In the genomic region with DNA sequence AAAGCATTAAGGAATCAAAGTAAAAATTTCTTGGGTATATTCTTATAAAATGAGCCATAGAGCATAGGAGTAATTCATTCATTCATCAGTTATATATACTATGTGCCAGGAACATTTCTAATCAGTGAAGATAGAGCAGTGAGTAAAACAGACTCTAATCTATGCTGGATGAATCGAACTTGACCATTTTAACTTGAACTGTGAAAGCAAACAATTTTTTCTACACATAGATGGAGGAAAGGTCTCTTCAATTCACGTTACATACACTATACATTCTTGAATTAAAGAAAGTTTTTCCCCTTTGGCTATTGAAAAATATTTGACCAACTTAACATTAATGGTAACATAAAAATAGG, we compare ENCODE assay signal across 8 cellular contexts. TPM values are rescaled to one million over a fixed set of nuclear protein-coding genes. Genes with fewer than 3 reads are reported as not detected.
A peak's percentile ranks its signal among the peaks of the same experiment; 100 is the strongest.
DNase-seq lines count a peak whose midpoint lies in the region; ATAC-seq and TF ChIP-seq lines count a peak whose summit lies in the region.

No MANE protein-coding gene starts in this region.

- intact Hi-C loops in Panc1 (cut with micrococcal nuclease; ENCODE audit: unreplicated experiment): no loop called here

- no peaks in the 10 kb centered on the region for H3K36me3 ChIP-seq in GM06990 (ENCODE audit: control insufficient read depth, insufficient read depth, low read length)
- no peaks in the 10 kb centered on the region; the same call in 1 of the 2 replicates for H3K36me3 ChIP-seq in Panc1 (ENCODE audit: control insufficient read depth, insufficient read depth, low read length)

- H3K9me3 Mint-ChIP-seq in progenitor cell of endocrine pancreas (ENCODE audit: low read depth): no peaks in the 10 kb centered on the region

- H3K36me3 Mint-ChIP-seq in progenitor cell of endocrine pancreas (ENCODE audit: insufficient read depth): no peaks in the 10 kb centered on the region

- POLR2A ChIA-PET in Panc1 (lab: Charles Lee): no interaction called here

- peak overlapping the region; percentile 8 for H3K27ac Mint-ChIP-seq in progenitor cell of endocrine pancreas

- no peak for DNase-seq in GM06990 (ENCODE audit: extremely low read depth, insufficient read length)
- no peak for DNase-seq in Panc1 (ENCODE audit: low read depth, low spot score)
- no peak for DNase-seq in epithelial cell of proximal tubule (ENCODE audit: low read depth)
- DNase-seq in progenitor cell of endocrine pancreas (ENCODE audit: low spot score, unreplicated experiment): no peak
- DNase-seq in NCI-H1436 (lab: John Stamatoyannopoulos, UW): no peak
- DNase-seq in iPS-NIHi11 (ENCODE audit: low spot score): no peak

- peak overlapping the region; percentile 84 for H3K4me3 Mint-ChIP-seq in progenitor cell of endocrine pancreas (ENCODE audit: low read depth)

- H3K4me1 ChIP-seq in Panc1 (ENCODE audit: control insufficient read depth, insufficient read depth, low read length): peaks cover 33% of the 10 kb centered on the region

- H3K27me3 ChIP-seq in GM06990 (replicated peaks; ENCODE audit: control insufficient read depth, insufficient read depth, low read length) (no peaks in the 10 kb centered on the region), Panc1 (ENCODE audit: control insufficient read depth, insufficient read depth, low read length) (no peaks in the 10 kb centered on the region)

- in situ Hi-C loops in Panc1 (cut with HindIII; ENCODE audit: low pct_unique_long_range_greater_than_20kb, low sequenced_read_pairs): no loop called here

- no TSS peak for BruUV-seq in Panc1 (replicated peaks; lab: Mats Ljungman, UMichigan)

- H3K4me1 Mint-ChIP-seq in progenitor cell of endocrine pancreas (ENCODE audit: low read depth): peaks cover 25% of the 10 kb centered on the region

- no peak overlapping the region for H3K27ac ChIP-seq in Panc1 (ENCODE audit: low read length)

- no peak for TF ChIP-seq CTCF in GM06990 (IDR thresholded peaks at IDR 0.05; ENCODE audit: insufficient read depth, low read length, poor library complexity, severe bottlenecking)
- no peak for TF ChIP-seq CTCF in Panc1 (IDR thresholded peaks at IDR 0.05)
- no peak for TF ChIP-seq CTCF in epithelial cell of proximal tubule (conservative IDR thresholded peaks at IDR 0.05; ENCODE audit: low read depth, low read length)
- TF ChIP-seq CTCF in progenitor cell of endocrine pancreas (IDR thresholded peaks at IDR 0.05; ENCODE audit: unreplicated experiment): no peak

- no peak for ATAC-seq in Panc1
- no peak for ATAC-seq in HG03457 (IDR thresholded peaks at IDR 0.05; ENCODE audit: unreplicated experiment)
- ATAC-seq in GM21825 (IDR thresholded peaks at IDR 0.05; ENCODE audit: unreplicated experiment): no peak

- CTCF ChIA-PET in Panc1 (lab: Charles Lee): no interaction called here

- H3K4me3 ChIP-seq in GM06990 (replicated peaks; ENCODE audit: low read depth, low read length) (peak overlapping the region; percentile 85), Panc1 (ENCODE audit: low read depth in 2 of 2, low read length in 2 of 2) (peak overlapping the region; percentile 73 to 98; a peak in 3 of 4 replicates), epithelial cell of proximal tubule (ENCODE audit: low read depth, low read length) (peak overlapping the region; percentile 87)

- H3K9me3 ChIP-seq in Panc1 (ENCODE audit: control insufficient read depth, insufficient read depth, low read depth, low read length): no peaks in the 10 kb centered on the region

- peaks cover 13% of the 10 kb centered on the region for H3K27me3 Mint-ChIP-seq in progenitor cell of endocrine pancreas

RNA-seq across cellular contexts. Expression of a gene that starts 1.6 kb away (rescaled TPM):
- 16.5 TPM for total RNA-seq in Panc1 (2021; ENCODE audit: unreplicated experiment)
- 13.2 TPM for polyA plus RNA-seq in Panc1 (2012; ENCODE audit: insufficient read length)
- total RNA-seq in epithelial cell of proximal tubule: 7.9 and 11.5 TPM in 2 replicates
- total RNA-seq in progenitor cell of endocrine pancreas: 31.2 and 31.5 TPM in 2 replicates

RNA-seq across cellular contexts. Expression of a gene that starts 11.7 kb away (rescaled TPM):
- total RNA-seq in Panc1 (2021; ENCODE audit: unreplicated experiment) (not detected), epithelial cell of proximal tubule (0.22 TPM in 1 of 2 replicates, not detected in the other), progenitor cell of endocrine pancreas (not detected in 2 replicates)
- 2.1 TPM for polyA plus RNA-seq in Panc1 (2012; ENCODE audit: insufficient read length)
